In genomic region chr16:86228713-86229112, GRCh38 we compare ENCODE assay signal across 33 cellular contexts.
DNase-seq lines count a peak whose midpoint lies in the region; ATAC-seq and TF ChIP-seq lines count a peak whose summit lies in the region.
"Had no signal": no experiment of that assay in that cellular context is flagged by ENCODE, and none has a peak within 500 bp of the region (broad histone marks: within the 10 kb centered on the region; RNA-seq: fewer than 3 reads in every experiment).

No MANE protein-coding gene starts in this region.

- H3K9me3 ChIP-seq in IMR-90 (ENCODE audit: control insufficient read depth, insufficient read depth, low read length) (no peaks in the 10 kb centered on the region), neural cell (ENCODE audit: low read length) (no peaks in the 10 kb centered on the region), vagina (no peaks in the 10 kb centered on the region)
- H3K9me3 ChIP-seq: BE2C, BLaER1, Caco-2 had no signal

- peak overlapping the region; percentile 38; the same call in 1 of the 3 replicates for H2BK15ac ChIP-seq in IMR-90 (ENCODE audit: low read depth, low read length)

- H4K91ac ChIP-seq in IMR-90 (ENCODE audit: insufficient read depth, low read depth, low read length) = peak overlapping the region; percentile 54; the same call in 1 of the 2 replicates

- H2AK5ac ChIP-seq in IMR-90 (ENCODE audit: low read depth, low read length) = peak overlapping the region; percentile 79

- no peak overlapping the region for H3K4me3 Mint-ChIP-seq in natural killer cell treated with Interleukin-12 subunit alpha and Interleukin-12 subunit beta and Interleukin-15 and Interleukin-18, amount 100 ng/mL, for 72 hours
- H3K4me3 Mint-ChIP-seq in natural killer cell = no peak overlapping the region
- H3K4me3 Mint-ChIP-seq: B cell; CD14-positive monocyte; CD4-positive, alpha-beta memory T cell; CD4-positive, alpha-beta T cell; CD4-positive, CD25-positive, alpha-beta regulatory T cell; CD8-positive, alpha-beta memory T cell; CD8-positive, alpha-beta T cell had no signal

- peak; percentile 15 for DNase-seq in natural killer cell treated with Interleukin-12 subunit alpha and Interleukin-12 subunit beta and Interleukin-15 and Interleukin-18, amount 100 ng/mL, for 72 hours (ENCODE audit: low spot score)
- DNase-seq in natural killer cell (no peak), IMR-90 (no peak), vagina (ENCODE audit: extremely low spot score in 2 of 2) (no peak)
- DNase-seq: 8988T; ACHN; AML-193; BE2C; C1 segment of cervical spinal cord; Calu3; CD4-positive, alpha-beta memory T cell; CD4-positive, alpha-beta T cell; CD4-positive, CD25-positive, alpha-beta regulatory T cell; CD8-positive, alpha-beta memory T cell; CD8-positive, alpha-beta T cell; COR-L47; DMS 273 treated with DMSO at 0.1 percent for 48 hours; DMS153; DMS53; DMS79; DMS79 treated with DMSO at 0.1 percent for 48 hours; DND-41; EL had no signal

- H3K4me3 ChIP-seq in IMR-90 (ENCODE audit: insufficient read depth, low read depth, low read length) = no peak overlapping the region
- H3K4me3 ChIP-seq in neural cell (ENCODE audit: low read length) = no peak overlapping the region
- H3K4me3 ChIP-seq in vagina = no peak overlapping the region
- H3K4me3 ChIP-seq: A549; BLaER1; BLaER1 treated with 17β-estradiol and CSF1 and Interleukin-3, amounts not matched to agents 10 nM and 100 nM had no signal

- no peak for TF ChIP-seq POLR2A in IMR-90 (IDR thresholded peaks at IDR 0.05; ENCODE audit: low read depth, low read length)
- no peak for TF ChIP-seq POLR2A in vagina (IDR thresholded peaks at IDR 0.05)

- no peaks in the 10 kb centered on the region for H3F3A ChIP-seq in neural cell (ENCODE audit: insufficient read depth, low read length, poor library complexity, severe bottlenecking)

- ATAC-seq in natural killer cell treated with Interleukin-12 subunit alpha and Interleukin-12 subunit beta and Interleukin-15 and Interleukin-18, amount 100 ng/mL, for 72 hours = no peak
- no peak for ATAC-seq in natural killer cell
- no peak for ATAC-seq in IMR-90 (ENCODE audit: low read depth)
- ATAC-seq in HG03442 (IDR thresholded peaks at IDR 0.05; ENCODE audit: unreplicated experiment) = no peak
- ATAC-seq: A549; CD8-positive, alpha-beta T cell had no signal

- H3K23ac ChIP-seq in IMR-90 (ENCODE audit: low read depth, low read length) = no peak overlapping the region

- H3K4me2 ChIP-seq in IMR-90 (ENCODE audit: low read depth, low read length) (no peak overlapping the region), neural cell (ENCODE audit: low read length) (no peak overlapping the region)
- H3K4me2 ChIP-seq: A549; BLaER1; BLaER1 treated with 17β-estradiol and CSF1 and Interleukin-3, amounts not matched to agents 10 nM and 100 nM had no signal

- intact Hi-C loops in natural killer cell (cut with micrococcal nuclease) (no loop called here), IMR-90 (cut with micrococcal nuclease) (no loop called here), vagina (cut with DNase I) (loop anchor here (10.0 kb wide), 1 partner anchor 116 kb away; no protein-coding TSS in a partner anchor)

- H3K9ac ChIP-seq in IMR-90 (ENCODE audit: low read depth, low read length) (no peak overlapping the region), neural cell (ENCODE audit: low read length) (no peak overlapping the region)
- H3K9ac ChIP-seq: BLaER1; BLaER1 treated with 17β-estradiol and CSF1 and Interleukin-3, amounts not matched to agents 10 nM and 100 nM had no signal

- H3K9me2 ChIP-seq in neural cell (ENCODE audit: insufficient read depth, low read length) = no peaks in the 10 kb centered on the region

- POLR2A ChIA-PET in IMR-90 (lab: Charles Lee; ENCODE audit: unreplicated experiment) = no interaction called here

- H3K27me3 Mint-ChIP-seq in natural killer cell treated with Interleukin-12 subunit alpha and Interleukin-12 subunit beta and Interleukin-15 and Interleukin-18, amount 100 ng/mL, for 72 hours = peaks cover 8 to 15% of the 10 kb centered on the region in 2 donors
- peaks cover 11 to 12% of the 10 kb centered on the region in 2 donors for H3K27me3 Mint-ChIP-seq in natural killer cell (ENCODE audit: low read depth in 2 of 2)

- H2AFZ ChIP-seq in IMR-90 (replicated peaks; ENCODE audit: low read length, poor library complexity) (no peak overlapping the region), neural cell (ENCODE audit: low read depth, low read length) (no peak overlapping the region)

- no peaks in the 10 kb centered on the region for H3K36me3 Mint-ChIP-seq in natural killer cell treated with Interleukin-12 subunit alpha and Interleukin-12 subunit beta and Interleukin-15 and Interleukin-18, amount 100 ng/mL, for 72 hours
- H3K36me3 Mint-ChIP-seq in natural killer cell = no peaks in the 10 kb centered on the region
- H3K36me3 Mint-ChIP-seq: CD14-positive monocyte; CD4-positive, alpha-beta memory T cell; CD4-positive, CD25-positive, alpha-beta regulatory T cell; CD8-positive, alpha-beta memory T cell; CD8-positive, alpha-beta T cell had no signal

- no peak overlapping the region for H3K27ac Mint-ChIP-seq in natural killer cell treated with Interleukin-12 subunit alpha and Interleukin-12 subunit beta and Interleukin-15 and Interleukin-18, amount 100 ng/mL, for 72 hours
- H3K27ac Mint-ChIP-seq in natural killer cell = no peak overlapping the region
- H3K27ac Mint-ChIP-seq: B cell; CD14-positive monocyte; CD4-positive, alpha-beta memory T cell; CD4-positive, alpha-beta T cell; CD4-positive, CD25-positive, alpha-beta regulatory T cell; CD8-positive, alpha-beta memory T cell; CD8-positive, alpha-beta T cell had no signal

- no TSS peak for BruUV-seq in IMR-90 (replicated peaks; lab: Mats Ljungman, UMichigan)

- in situ Hi-C loops in IMR-90 (cut with MboI; ENCODE audit: low sequenced_read_pairs) = loop anchor here (10.0 kb wide), 3 partner anchors 66 to 166 kb away; no protein-coding TSS in a partner anchor

- H3K27ac ChIP-seq in IMR-90 (ENCODE audit: insufficient read depth, low read length) (no peak overlapping the region), neural cell (ENCODE audit: low read length) (no peak overlapping the region), vagina (no peak overlapping the region)
- H3K27ac ChIP-seq: 22Rv1; A549; BLaER1; BLaER1 treated with 17β-estradiol and CSF1 and Interleukin-3, amounts not matched to agents 10 nM and 100 nM; C4-2B had no signal

- H3K4me1 Mint-ChIP-seq in natural killer cell treated with Interleukin-12 subunit alpha and Interleukin-12 subunit beta and Interleukin-15 and Interleukin-18, amount 100 ng/mL, for 72 hours (ENCODE audit: low read depth in 2 of 2) = peaks cover 0 to 2% of the 10 kb centered on the region in 2 donors
- no peaks in the 10 kb centered on the region for H3K4me1 Mint-ChIP-seq in natural killer cell
- H3K4me1 Mint-ChIP-seq: B cell; CD14-positive monocyte; CD4-positive, CD25-positive, alpha-beta regulatory T cell; CD8-positive, alpha-beta memory T cell had no signal

- H3K9me1 ChIP-seq in IMR-90 (ENCODE audit: insufficient read depth, low read length) = peaks cover 39% of the 10 kb centered on the region

- peaks cover 15% of the 10 kb centered on the region for H3K4me1 ChIP-seq in IMR-90 (ENCODE audit: control insufficient read depth, insufficient read depth, low read length)
- H3K4me1 ChIP-seq in vagina = peaks cover 4% of the 10 kb centered on the region
- H3K4me1 ChIP-seq: A549; BE2C; BLaER1; BLaER1 treated with 17β-estradiol and CSF1 and Interleukin-3, amounts not matched to agents 10 nM and 100 nM; Caco-2 had no signal

- CTCF ChIA-PET in IMR-90 (lab: Yijun Ruan, JAX) = interaction anchor here (0.8 kb wide), 1 partner anchor 12 kb away, joined by 3 read pairs; no protein-coding TSS in a partner anchor

- H3K36me3 ChIP-seq in IMR-90 (ENCODE audit: control insufficient read depth, insufficient read depth, low read length) = no peaks in the 10 kb centered on the region
- no peaks in the 10 kb centered on the region for H3K36me3 ChIP-seq in neural cell (ENCODE audit: insufficient read depth, low read length)
- H3K36me3 ChIP-seq in vagina = no peaks in the 10 kb centered on the region
- H3K36me3 ChIP-seq: BE2C; BLaER1; BLaER1 treated with 17β-estradiol and CSF1 and Interleukin-3, amounts not matched to agents 10 nM and 100 nM had no signal

- no peak overlapping the region for H3K56ac ChIP-seq in IMR-90 (ENCODE audit: extremely low read depth, insufficient read depth, low read length)

- TF ChIP-seq CTCF in natural killer cell (IDR thresholded peaks at IDR 0.05) (no peak), IMR-90 (conservative IDR thresholded peaks at IDR 0.05; ENCODE audit: low read depth, low read length) (no peak), neural cell (IDR thresholded peaks at IDR 0.05; ENCODE audit: poor library complexity, severe bottlenecking) (no peak), vagina (IDR thresholded peaks at IDR 0.05) (no peak)

- no peak overlapping the region for H4K8ac ChIP-seq in IMR-90 (ENCODE audit: low read depth in 2 of 2, low read length in 2 of 2)

- H3K27me3 ChIP-seq in IMR-90 (ENCODE audit: control insufficient read depth, insufficient read depth, low read length) (no peaks in the 10 kb centered on the region), neural cell (ENCODE audit: insufficient read depth, low read depth, low read length) (no peaks in the 10 kb centered on the region), vagina (no peaks in the 10 kb centered on the region)
- H3K27me3 ChIP-seq: BLaER1 had no signal

- H3K79me1 ChIP-seq in IMR-90 (ENCODE audit: low read depth in 1 of 2, low read length in 2 of 2) = peaks cover 0 to 32% of the 10 kb centered on the region in 2 experiments; a peak in 3 of 4 replicates

- peak overlapping the region; percentile 69 for H3K4ac ChIP-seq in IMR-90 (ENCODE audit: low read depth, low read length)

- H2BK5ac ChIP-seq in IMR-90 (ENCODE audit: low read depth, low read length, poor library complexity, severe bottlenecking) = no peak overlapping the region

- H2BK20ac ChIP-seq in IMR-90 (ENCODE audit: low read depth, low read length) = peak overlapping the region; percentile 54; the same call in 1 of the 2 replicates

- TF ChIP-seq EP300 in neural cell (conservative IDR thresholded peaks at IDR 0.05; ENCODE audit: poor library complexity, severe bottlenecking) = peak; percentile 95

- H3K14ac ChIP-seq in IMR-90 (replicated peaks; ENCODE audit: low read depth, low read length) = peak overlapping the region; percentile 50; the same call in 1 of the 2 replicates

- no peaks in the 10 kb centered on the region for H3K79me2 ChIP-seq in neural cell (replicated peaks; ENCODE audit: insufficient read depth, low read length)

- no peak overlapping the region for H2AK9ac ChIP-seq in IMR-90 (replicated peaks; ENCODE audit: low read depth, low read length, poor library complexity)

- H3K9me3 Mint-ChIP-seq in natural killer cell treated with Interleukin-12 subunit alpha and Interleukin-12 subunit beta and Interleukin-15 and Interleukin-18, amount 100 ng/mL, for 72 hours = no peaks in the 10 kb centered on the region
- peaks cover 0 to 3% of the 10 kb centered on the region in 2 donors for H3K9me3 Mint-ChIP-seq in natural killer cell
- H3K9me3 Mint-ChIP-seq: CD4-positive, alpha-beta T cell had no signal

- dilution Hi-C loops in IMR-90 (cut with HindIII; ENCODE audit: low sequenced_read_pairs, unreplicated experiment) = no loop called here

- no peak overlapping the region; the same call in 1 of the 2 replicates for H3K18ac ChIP-seq in IMR-90 (ENCODE audit: low read depth, low read length)

- TF ChIP-seq RAD21 in IMR-90 (IDR thresholded peaks at IDR 0.05; ENCODE audit: low read length) = no peak
- TF ChIP-seq RAD21 in neural cell (conservative IDR thresholded peaks at IDR 0.05) = no peak

- no CpG with 5 or more reads among the region's 4 CpGs for WGBS in IMR-90 (ENCODE audit: extremely low coverage in 2 of 2, insufficient read length in 1 of 2), 2 experiments

- H2BK120ac ChIP-seq in IMR-90 (ENCODE audit: low read depth, low read length) = peak overlapping the region; percentile 82

- H4K20me1 ChIP-seq in IMR-90 (ENCODE audit: insufficient read depth, low read length) (no peaks in the 10 kb centered on the region), neural cell (ENCODE audit: insufficient read depth) (no peaks in the 10 kb centered on the region)
- H4K20me1 ChIP-seq: BLaER1; BLaER1 treated with 17β-estradiol and CSF1 and Interleukin-3, amounts not matched to agents 10 nM and 100 nM had no signal

- H4K5ac ChIP-seq in IMR-90 (ENCODE audit: low read depth, low read length) = no peak overlapping the region
